30 cellular contexts compared by ENCODE assay signal in genomic region chr20:21387528-21387927, GRCh38. TPM values are rescaled to one million over a fixed set of nuclear protein-coding genes. Genes with fewer than 3 reads are reported as not detected.
DNase-seq lines count a peak whose midpoint lies in the region; FAIRE-seq and TF ChIP-seq lines count a peak whose summit lies in the region.
"Had no signal": no experiment of that assay in that cellular context is flagged by ENCODE, and none has a peak within 500 bp of the region (broad histone marks: within the 10 kb centered on the region; RNA-seq: fewer than 3 reads in every experiment).

No MANE protein-coding gene starts in this region.

- peak; percentile 78 for DNase-seq in NCI-H1105 (lab: John Stamatoyannopoulos, UW)
- peak; percentile 82 for DNase-seq in NCI-H2029 (lab: John Stamatoyannopoulos, UW)
- DNase-seq in NCI-H345 treated with DMSO at 0.1 percent for 48 hours (lab: John Stamatoyannopoulos, UW; ENCODE audit: unreplicated experiment), result peak; percentile 93
- DNase-seq in keratinocyte (ENCODE audit: low read depth, low spot score), result no peak
- DNase-seq in substantia nigra (lab: John Stamatoyannopoulos, UW), result no peak
- DNase-seq in HAP-1 (ENCODE audit: low spot score in 2 of 2), result no peak
- no peak for DNase-seq in SW 1271 (lab: John Stamatoyannopoulos, UW)
- DNase-seq: activated B cell treated with CpG ODN at 0.5 μM for 24 hours; activated CD4-positive, alpha-beta T cell treated with anti-CD3 and anti-CD28 coated beads, Interleukin-2, amount 50 U/mL, for 1 hour; activated gamma-delta T cell treated with Interleukin-2 at 50 U/mL for 16 hours; activated T-cell treated with anti-CD3 and anti-CD28 coated beads, Interleukin-2, amount 50 U/mL, for 4 hours; caudate nucleus; cortex of kidney; effector memory CD8-positive, alpha-beta T cell; EL; foreskin melanocyte; HFFc6; left cardiac atrium; NCI-H1694; NCI-H526 treated with DMSO at 0.1 percent for 48 hours; pancreas; retina; SJCRH30; T-helper 1 cell; upper lobe of left lung had no signal

- H3K4me3 ChIP-seq in keratinocyte (ENCODE audit: control insufficient read depth in 2 of 3, extremely low read depth in 1 of 3, insufficient read depth in 2 of 3, low read depth in 1 of 3, low read length in 3 of 3) (no peak overlapping the region), HAP-1 (no peak overlapping the region)
- H3K4me3 ChIP-seq: esophagus muscularis mucosa, pancreas, SJCRH30, smooth muscle cell, upper lobe of left lung had no signal

- peaks cover 2 to 19% of the 10 kb centered on the region in 2 experiments for H3K36me3 ChIP-seq in keratinocyte (ENCODE audit: control insufficient read depth in 2 of 2, extremely low read depth in 1 of 2, insufficient read depth in 2 of 2, low read length in 2 of 2)
- H3K36me3 ChIP-seq in HAP-1 (replicated peaks), result peaks cover 43% of the 10 kb centered on the region

- H3K4me1 ChIP-seq in keratinocyte (ENCODE audit: control insufficient read depth, extremely low read depth, insufficient read depth, low read length), result no peaks in the 10 kb centered on the region
- peaks cover 31% of the 10 kb centered on the region for H3K4me1 ChIP-seq in HAP-1
- H3K4me1 ChIP-seq: pancreas had no signal

- dilution Hi-C loops in keratinocyte (cut with MboI; ENCODE audit: extremely low pct_ligation_motif_present, low sequenced_read_pairs), result loop anchor here (10.0 kb wide), 1 partner anchor 63 kb away; no protein-coding TSS in a partner anchor

- no peaks in the 10 kb centered on the region for H3K79me2 ChIP-seq in keratinocyte (ENCODE audit: control insufficient read depth, insufficient read depth, low read length)

- H3K4me2 ChIP-seq in keratinocyte (ENCODE audit: control insufficient read depth, extremely low read depth, insufficient read depth, low read depth, low read length), result no peak overlapping the region
- H3K4me2 ChIP-seq: smooth muscle cell had no signal

- no peaks in the 10 kb centered on the region for H4K20me1 ChIP-seq in keratinocyte (ENCODE audit: control insufficient read depth, extremely low read depth, insufficient read depth, low read length)

- in situ Hi-C loops in HAP-1 (cut with MboI; ENCODE audit: low sequenced_read_pairs), result no loop called here

- H3K9me1 ChIP-seq in keratinocyte (ENCODE audit: control insufficient read depth, extremely low read depth, insufficient read depth, low read length), result no peaks in the 10 kb centered on the region

- H3K27ac ChIP-seq in keratinocyte (ENCODE audit: control insufficient read depth, insufficient read depth, low read length), result no peak overlapping the region
- H3K27ac ChIP-seq in substantia nigra (ENCODE audit: low read depth, low read length, poor library complexity, severe bottlenecking), result no peak overlapping the region
- H3K27ac ChIP-seq: C4-2B, esophagus muscularis mucosa, pancreas, SJCRH30, upper lobe of left lung had no signal

- FAIRE-seq in keratinocyte (lab: Jason Lieb, UNC), result peak; percentile 17
- FAIRE-seq: astrocyte, GM12891, pancreas had no signal

- no peak overlapping the region for H3K9ac ChIP-seq in keratinocyte (ENCODE audit: control insufficient read depth, extremely low read depth, insufficient read depth, low read length)

- H3K9me3 ChIP-seq in keratinocyte (ENCODE audit: control insufficient read depth, low read depth, low read length) (no peaks in the 10 kb centered on the region), HAP-1 (no peaks in the 10 kb centered on the region)
- H3K9me3 ChIP-seq: esophagus muscularis mucosa, pancreas, SJCRH30, upper lobe of left lung had no signal

- H2AFZ ChIP-seq in keratinocyte (ENCODE audit: control insufficient read depth, low read length), result no peak overlapping the region

- H3K27me3 ChIP-seq in keratinocyte (ENCODE audit: control insufficient read depth, extremely low read depth, insufficient read depth, low read length) (peaks cover 12% of the 10 kb centered on the region), HAP-1 (ENCODE audit: low read depth) (no peaks in the 10 kb centered on the region)
- H3K27me3 ChIP-seq: pancreas, SJCRH30 had no signal

- no peak for TF ChIP-seq CTCF in keratinocyte (optimal IDR thresholded peaks at IDR 0.05 in 1 of 3, IDR thresholded peaks at IDR 0.05 in 1 of 3, conservative IDR thresholded peaks at IDR 0.05 in 1 of 3; ENCODE audit: extremely low read depth in 1 of 3, insufficient read depth in 2 of 3, low read length in 3 of 3)

RNA-seq across cellular contexts. Expression of gene NKX2-4, which starts 9.8 kb away (rescaled TPM):
- polyA plus RNA-seq in keratinocyte, result not detected in 3 replicates
- polyA plus RNA-seq in keratinocyte (2011; ENCODE audit: low read depth), result not detected
- not detected in 2 replicates for polyA plus RNA-seq in keratinocyte (2011; cell fraction: cytosol; rRNA removed)
- polyA plus RNA-seq in keratinocyte (2011; cell fraction: nucleus; rRNA removed), result not detected in 2 replicates
- not detected in 2 replicates for polyA plus RNA-seq in keratinocyte (2012; ENCODE audit: low replicate concordance)
- not detected in 3 replicates for polyA minus RNA-seq in keratinocyte
- not detected for polyA minus RNA-seq in keratinocyte (2011; cell fraction: cytosol; rRNA and poly(A)+ RNA removed)
- not detected in 2 replicates for polyA minus RNA-seq in keratinocyte (2011; cell fraction: nucleus; rRNA and poly(A)+ RNA removed)
- polyA plus RNA-seq: pancreas, smooth muscle cell had no signal

Comparison
In these comparisons a context has a peak if more than half of its experiments do, and no peak if none do; other contexts are left out.
1. DNase-seq: peak in NCI-H1105 (single experiment), NCI-H2029 (single experiment) and NCI-H345 treated with DMSO at 0.1 percent for 48 hours (single experiment); none in keratinocyte (single experiment), substantia nigra (0 of 49), HAP-1 (0 of 2) and SW 1271 (0 of 2).